ENCODE assay signal across 1 cellular context in the genomic region with DNA sequence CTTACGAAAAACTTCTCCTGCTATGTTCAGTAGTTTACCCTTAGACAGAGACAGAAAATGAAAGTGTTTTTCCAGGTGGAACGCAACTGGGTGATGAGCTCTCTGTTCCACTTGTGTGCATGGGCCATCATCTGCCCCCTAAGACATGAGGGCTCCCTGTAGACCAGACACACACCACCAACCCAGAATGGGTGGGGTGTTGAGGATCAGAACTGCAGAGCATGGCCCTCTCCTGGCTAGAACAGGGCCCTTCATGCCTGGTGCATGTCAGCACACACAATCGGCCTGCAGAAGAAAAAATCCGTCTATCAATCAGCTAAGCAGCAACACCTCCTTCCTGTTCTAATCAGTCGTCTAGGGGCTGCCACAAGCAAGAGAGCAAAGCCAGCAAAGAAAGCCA.
TF ChIP-seq lines count a peak whose summit lies in the region.

No MANE protein-coding gene starts in this region.

TF ChIP-seq in GM12878, 131 proteins besides CTCF, POLR2A, EP300 and RAD21:
- TF ChIP-seq PRDM15 (CRISPR knock-in tag; IDR thresholded peaks at IDR 0.05) (no peak), SMARCA5 (IDR thresholded peaks at IDR 0.05) (no peak), IRF3 (IDR thresholded peaks at IDR 0.05) (no peak), MYB (IDR thresholded peaks at IDR 0.05; ENCODE audit: borderline replicate concordance, low read depth, low read length) (no peak), NFXL1 (IDR thresholded peaks at IDR 0.05; ENCODE audit: borderline replicate concordance) (no peak), HDGF (IDR thresholded peaks at IDR 0.05) (0 out of 2 replicates have a peak, but pooled peaks have one; percentile 16), SUZ12 (IDR thresholded peaks at IDR 0.05; ENCODE audit: unreplicated experiment) (no peak), RAD51 (IDR thresholded peaks at IDR 0.05) (no peak), STAT3 (IDR thresholded peaks at IDR 0.05; ENCODE audit: low read depth, low read length) (no peak)
- TF ChIP-seq, protein P1, sequence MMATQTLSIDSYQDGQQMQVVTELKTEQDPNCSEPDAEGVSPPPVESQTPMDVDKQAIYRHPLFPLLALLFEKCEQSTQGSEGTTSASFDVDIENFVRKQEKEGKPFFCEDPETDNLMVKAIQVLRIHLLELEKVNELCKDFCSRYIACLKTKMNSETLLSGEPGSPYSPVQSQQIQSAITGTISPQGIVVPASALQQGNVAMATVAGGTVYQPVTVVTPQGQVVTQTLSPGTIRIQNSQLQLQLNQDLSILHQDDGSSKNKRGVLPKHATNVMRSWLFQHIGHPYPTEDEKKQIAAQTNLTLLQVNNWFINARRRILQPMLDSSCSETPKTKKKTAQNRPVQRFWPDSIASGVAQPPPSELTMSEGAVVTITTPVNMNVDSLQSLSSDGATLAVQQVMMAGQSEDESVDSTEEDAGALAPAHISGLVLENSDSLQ (IDR thresholded peaks at IDR 0.05), result peak; percentile 26; the same call in 1 of the 2 replicates
- TF ChIP-seq, protein P2, sequence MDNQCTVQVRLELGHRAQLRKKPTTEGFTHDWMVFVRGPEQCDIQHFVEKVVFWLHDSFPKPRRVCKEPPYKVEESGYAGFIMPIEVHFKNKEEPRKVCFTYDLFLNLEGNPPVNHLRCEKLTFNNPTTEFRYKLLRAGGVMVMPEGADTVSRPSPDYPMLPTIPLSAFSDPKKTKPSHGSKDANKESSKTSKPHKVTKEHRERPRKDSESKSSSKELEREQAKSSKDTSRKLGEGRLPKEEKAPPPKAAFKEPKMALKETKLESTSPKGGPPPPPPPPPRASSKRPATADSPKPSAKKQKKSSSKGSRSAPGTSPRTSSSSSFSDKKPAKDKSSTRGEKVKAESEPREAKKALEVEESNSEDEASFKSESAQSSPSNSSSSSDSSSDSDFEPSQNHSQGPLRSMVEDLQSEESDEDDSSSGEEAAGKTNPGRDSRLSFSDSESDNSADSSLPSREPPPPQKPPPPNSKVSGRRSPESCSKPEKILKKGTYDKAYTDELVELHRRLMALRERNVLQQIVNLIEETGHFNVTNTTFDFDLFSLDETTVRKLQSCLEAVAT (IDR thresholded peaks at IDR 0.05), result no peak
TF ChIP-seq in GM12878: peak in this region for 2.
